Comparison of ENCODE assay signal across 8 cellular contexts in genomic region chr9:41269054-41269453, GRCh38.
DNase-seq lines count a peak whose midpoint lies in the region; ATAC-seq and TF ChIP-seq lines count a peak whose summit lies in the region.
"Not testable (repeated sequence)": the region's sequence is repeated elsewhere in the genome, so short reads cannot be mapped to it uniquely, and the experiment has no call there.

No MANE protein-coding gene starts in this region.

- H3K9me3 ChIP-seq in BE2C; MG63; endodermal cell (ENCODE audit: control insufficient read depth, low read length); neural progenitor cell (ENCODE audit: low read depth); spleen: not testable (repeated sequence)

- H3K4me1 ChIP-seq in BE2C; endodermal cell (ENCODE audit: control insufficient read depth, insufficient read depth, low read length); neural progenitor cell; spleen: not testable (repeated sequence)

- not testable (repeated sequence) for H3K27me3 ChIP-seq in BE2C, MG63
- H3K27me3 ChIP-seq in endodermal cell (ENCODE audit: control insufficient read depth, insufficient read depth, low read length, poor library complexity, severe bottlenecking) (peaks cover 28% of the 10 kb centered on the region), neural progenitor cell (peaks cover 43% of the 10 kb centered on the region), spleen (replicated peaks in 1 of 7) (peaks cover 0 to 29% (median 6%) of the 10 kb centered on the region in 7 donors)

- POLR2A ChIA-PET in activated naive CD8-positive, alpha-beta T cell treated with anti-CD3 and anti-CD28 coated beads, Interleukin-2, amount 10 ng/mL, durations not matched to agents 7 days and 5 days (lab: Charles Lee) = not testable (repeated sequence)

- WGBS in endodermal cell (ENCODE audit: insufficient coverage in 1 of 2, insufficient read length in 1 of 2), 2 experiments = 52% methylated on average over 10 of the region's 18 CpGs; no CpG with 5 or more reads in 1 of the 2 experiments
- 49 to 71% (median 60%) methylated on average over 4 to 16 of the region's 18 CpGs for WGBS in spleen, 5 donors

- not testable (repeated sequence) for H3F3A ChIP-seq in neural progenitor cell (ENCODE audit: low read depth)

- H3K36me3 ChIP-seq in BE2C; MG63; endodermal cell (ENCODE audit: control insufficient read depth, insufficient read depth, low read length); neural progenitor cell; spleen: not testable (repeated sequence)

- not testable (repeated sequence) for H3K27ac Mint-ChIP-seq in activated naive CD8-positive, alpha-beta T cell treated with anti-CD3 and anti-CD28 coated beads, Interleukin-2, amount 10 ng/mL, durations not matched to agents 7 days and 5 days; endodermal cell; neural progenitor cell

- not testable (repeated sequence) for H3K9ac ChIP-seq in endodermal cell (ENCODE audit: extremely low read depth, low read length, poor library complexity, severe bottlenecking); neural progenitor cell

- not testable (repeated sequence) for H3K4me1 Mint-ChIP-seq in activated naive CD8-positive, alpha-beta T cell treated with anti-CD3 and anti-CD28 coated beads, Interleukin-2, amount 10 ng/mL, durations not matched to agents 7 days and 5 days; endodermal cell; neural progenitor cell

- not testable (repeated sequence) for H3K27ac ChIP-seq in endodermal cell (ENCODE audit: low read depth, low read length); neural progenitor cell
- H3K27ac ChIP-seq in spleen = peak overlapping the region in 1 of 8 donors; percentile 52

- intact Hi-C loops in Right ventricle myocardium superior (cut with DNase I); spleen (cut with DNase I; ENCODE audit: low total_unique reads): not testable (repeated sequence)

- H3K4me3 ChIP-seq in BE2C (ENCODE audit: low read depth, low read length); MG63; endodermal cell (ENCODE audit: low read length); neural progenitor cell; spleen: not testable (repeated sequence)

- H3K79me2 ChIP-seq in neural progenitor cell (ENCODE audit: low read depth) = not testable (repeated sequence)

- not testable (repeated sequence) for H4K20me1 ChIP-seq in neural progenitor cell (ENCODE audit: low read depth)

- not testable (repeated sequence) for ATAC-seq in activated naive CD8-positive, alpha-beta T cell treated with anti-CD3 and anti-CD28 coated beads, Interleukin-2, amount 10 ng/mL, durations not matched to agents 7 days and 5 days (ENCODE audit: low read depth); Right ventricle myocardium superior (ENCODE audit: poor library complexity)

- not testable (repeated sequence) for H3K4me3 Mint-ChIP-seq in activated naive CD8-positive, alpha-beta T cell treated with anti-CD3 and anti-CD28 coated beads, Interleukin-2, amount 10 ng/mL, durations not matched to agents 7 days and 5 days; endodermal cell; neural progenitor cell

- H3K36me3 Mint-ChIP-seq in activated naive CD8-positive, alpha-beta T cell treated with anti-CD3 and anti-CD28 coated beads, Interleukin-2, amount 10 ng/mL, durations not matched to agents 7 days and 5 days; endodermal cell (ENCODE audit: low read depth); neural progenitor cell: not testable (repeated sequence)

- not testable (repeated sequence) for H3K4me2 ChIP-seq in neural progenitor cell

- not testable (repeated sequence) for H3K27me3 Mint-ChIP-seq in activated naive CD8-positive, alpha-beta T cell treated with anti-CD3 and anti-CD28 coated beads, Interleukin-2, amount 10 ng/mL, durations not matched to agents 7 days and 5 days; neural progenitor cell (ENCODE audit: insufficient read depth, low read depth)
- H3K27me3 Mint-ChIP-seq in endodermal cell (ENCODE audit: insufficient read depth) = peaks cover 13% of the 10 kb centered on the region

- not testable (repeated sequence) for H2AFZ ChIP-seq in neural progenitor cell (replicated peaks)

- TF ChIP-seq POLR2A in spleen (IDR thresholded peaks at IDR 0.05) = not testable (repeated sequence)

- TF ChIP-seq CTCF in BE2C (IDR thresholded peaks at IDR 0.05; ENCODE audit: low read depth, low read length); endodermal cell (conservative IDR thresholded peaks at IDR 0.05); neural progenitor cell (IDR thresholded peaks at IDR 0.05); spleen (IDR thresholded peaks at IDR 0.05 in 8 of 11, conservative IDR thresholded peaks at IDR 0.05 in 3 of 11): not testable (repeated sequence)

- DNase-seq in BE2C = peak; percentile 28
- peak; percentile 64 for DNase-seq in MG63
- peak; percentile 32 for DNase-seq in activated naive CD8-positive, alpha-beta T cell treated with anti-CD3 and anti-CD28 coated beads, Interleukin-2, amount 10 ng/mL, durations not matched to agents 7 days and 5 days
- DNase-seq in endodermal cell = peak; percentile 65
- DNase-seq in Right ventricle myocardium superior = peak; percentile 39
- peak; percentile 1 for DNase-seq in kidney tubule cell (ENCODE audit: low spot score)
- peak; percentile 26 for DNase-seq in neural progenitor cell (ENCODE audit: low spot score)
- peak; percentile 79 for DNase-seq in spleen

- not testable (repeated sequence) for H3K9me3 Mint-ChIP-seq in activated naive CD8-positive, alpha-beta T cell treated with anti-CD3 and anti-CD28 coated beads, Interleukin-2, amount 10 ng/mL, durations not matched to agents 7 days and 5 days; endodermal cell; neural progenitor cell

Comparison
In these comparisons a context has a peak if more than half of its experiments do, and no peak if none do; other contexts are left out.
1. DNase-seq: peak in every context shown above with its lines; median percentile 79 in spleen; 65 in endodermal cell; 64 in MG63; 39 in Right ventricle myocardium superior; 32 in activated naive CD8-positive, alpha-beta T cell treated with anti-CD3 and anti-CD28 coated beads, Interleukin-2, amount 10 ng/mL, durations not matched to agents 7 days and 5 days; 28 in BE2C; 26 in neural progenitor cell; 1 in kidney tubule cell.